9 cellular contexts compared by ENCODE assay signal in the genomic region with DNA sequence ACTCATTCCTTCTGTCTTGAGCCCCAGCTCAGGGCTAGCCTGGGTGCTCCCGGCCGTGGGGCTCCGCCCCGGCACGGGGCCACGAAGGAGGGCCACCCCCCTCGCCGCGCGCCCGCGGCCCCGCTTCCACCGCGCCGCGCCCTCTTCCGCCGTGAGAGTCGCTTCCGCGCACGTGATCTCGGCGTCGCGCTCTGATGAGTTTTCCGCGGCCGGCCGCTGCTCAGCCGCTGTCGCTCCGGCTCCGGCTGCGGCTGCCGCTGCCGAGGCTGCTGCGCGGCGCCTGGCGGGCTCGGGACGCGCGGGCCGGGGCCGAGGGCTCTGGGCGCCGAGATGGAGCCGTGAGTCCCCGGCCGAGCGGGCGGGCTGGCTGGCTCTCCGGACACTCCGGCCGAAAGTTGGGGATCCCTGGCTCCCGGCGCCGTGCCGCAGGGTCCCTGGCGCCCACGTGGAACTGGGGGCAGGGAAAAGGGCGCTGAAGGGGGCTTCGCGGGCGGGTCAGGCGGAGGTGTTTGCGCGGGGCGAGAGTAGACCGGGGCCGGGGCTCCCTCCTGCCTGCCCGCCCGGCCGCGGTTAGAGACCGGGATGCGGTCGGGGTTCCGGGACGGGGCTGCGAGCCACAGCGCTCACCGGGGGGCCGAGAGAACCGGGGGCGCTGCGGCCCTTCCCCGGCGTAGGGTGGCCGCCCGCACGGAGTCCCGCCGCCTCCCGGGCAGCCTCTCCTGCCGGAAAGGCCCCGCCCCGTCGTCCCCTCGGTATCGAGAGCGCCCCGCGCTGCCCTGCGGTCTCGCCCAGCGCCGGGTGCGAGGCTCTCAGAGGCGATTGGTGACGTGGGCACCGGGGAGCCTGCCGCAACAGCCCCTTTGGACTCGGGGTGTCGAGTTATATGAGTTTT. TPM values are rescaled to one million over a fixed set of nuclear protein-coding genes. Genes with fewer than 3 reads are reported as not detected.
DNase-seq lines count a peak whose midpoint lies in the region; ATAC-seq, FAIRE-seq and TF ChIP-seq lines count a peak whose summit lies in the region.
"Had no signal": no experiment of that assay in that cellular context is flagged by ENCODE, and none has a peak within 500 bp of the region (broad histone marks: within the 10 kb centered on the region; RNA-seq: fewer than 3 reads in every experiment).

A gene with protein sequence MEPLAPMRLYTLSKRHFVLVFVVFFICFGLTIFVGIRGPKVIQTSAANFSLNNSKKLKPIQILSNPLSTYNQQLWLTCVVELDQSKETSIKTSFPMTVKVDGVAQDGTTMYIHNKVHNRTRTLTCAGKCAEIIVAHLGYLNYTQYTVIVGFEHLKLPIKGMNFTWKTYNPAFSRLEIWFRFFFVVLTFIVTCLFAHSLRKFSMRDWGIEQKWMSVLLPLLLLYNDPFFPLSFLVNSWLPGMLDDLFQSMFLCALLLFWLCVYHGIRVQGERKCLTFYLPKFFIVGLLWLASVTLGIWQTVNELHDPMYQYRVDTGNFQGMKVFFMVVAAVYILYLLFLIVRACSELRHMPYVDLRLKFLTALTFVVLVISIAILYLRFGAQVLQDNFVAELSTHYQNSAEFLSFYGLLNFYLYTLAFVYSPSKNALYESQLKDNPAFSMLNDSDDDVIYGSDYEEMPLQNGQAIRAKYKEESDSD (plus strand): TSS at position 197 of the 892 bp plus-strand sequence. CDS start 134 bp downstream, at position 331.

- FAIRE-seq in HepG2 (lab: Jason Lieb, UNC), result no peak
- FAIRE-seq: endometrium had no signal

- 1% methylated on average over 37 of the region's 118 CpGs for WGBS in HepG2 (ENCODE audit: low lambda C conversion rate)

- POLR2A ChIA-PET in HepG2 (lab: Yijun Ruan, JAX), result interaction anchor here (0.6 to 1.5 kb wide), 5 partner anchors 9 to 84 kb away, joined by 3 to 11 read pairs (median 7); a partner anchor contains a TSS

- H3K27ac ChIP-seq in HepG2 (ENCODE audit: extremely low read length, insufficient read depth, low read length), result peak within 1 kb of the TSS; percentile 82

- H3K4me1 ChIP-seq in HepG2 (ENCODE audit: insufficient read depth, low read length), result peaks cover 87% of the 10 kb centered on the region

- H2AFZ ChIP-seq in HepG2 (ENCODE audit: low read length), result no peak within 1 kb of the TSS

- peaks cover 38% of the 10 kb centered on the region for H4K20me1 ChIP-seq in HepG2 (ENCODE audit: insufficient read depth, low read length)

- CTCF ChIA-PET in HepG2 (lab: Yijun Ruan, JAX; ENCODE audit: low intra/inter-chr PET ratio, low total read pairs), result no interaction called here

- peak within 1 kb of the TSS; percentile 76 for H3K4me3 ChIP-seq in AG10803 (ENCODE audit: low read length)
- H3K4me3 ChIP-seq in HepG2 (replicated peaks in 1 of 3; ENCODE audit: insufficient read depth in 1 of 3, low read depth in 2 of 3, low read length in 3 of 3), result peak within 1 kb of the TSS; percentile 75 to 90 (median 89)

- H3K9me3 ChIP-seq in HepG2 (ENCODE audit: low read length), result no peaks in the 10 kb centered on the region

- TF ChIP-seq RAD21 in HepG2 (CRISPR knock-in tag; IDR thresholded peaks at IDR 0.05), result peak; percentile 44

- intact Hi-C loops in HepG2 (cut with micrococcal nuclease; ENCODE audit: unreplicated experiment), result no loop called here

- TF ChIP-seq POLR2A in HepG2 (IDR thresholded peaks at IDR 0.05; ENCODE audit: insufficient read depth in 1 of 2, low read depth in 2 of 2, low read length in 2 of 2), result peak in 1 of 2 experiments; percentile 58; a peak in 1 of 4 replicates

- TF ChIP-seq EP300 in HepG2 (IDR thresholded peaks at IDR 0.05; ENCODE audit: low read depth in 2 of 2, low read length in 2 of 2) (peak in 1 of 2 experiments; percentile 35; a peak in 1 of 4 replicates), HepG2 (CRISPR knock-in tag; IDR thresholded peaks at IDR 0.05; ENCODE audit: borderline replicate concordance) (no peak; the same call in 1 of the 2 replicates)

- DNase-seq in AG10803 (ENCODE audit: low read depth) (peak; percentile 80), NCI-H524 (lab: John Stamatoyannopoulos, UW) (peak; percentile 40 to 83), dedifferentiated amniotic fluid mesenchymal stem cell (ENCODE audit: extremely low spot score) (peak; percentile 61), HepG2 (ENCODE audit: low spot score) (peak; percentile 69)
- DNase-seq in activated CD4-positive, alpha-beta T cell treated with anti-CD3 and anti-CD28 coated beads, Interleukin-2, amount 50 U/mL, for 1 hour, result peak; percentile 88
- peak; percentile 89 for DNase-seq in stimulated activated CD4-positive, alpha-beta T cell treated with anti-CD3 and anti-CD28 coated beads, Interleukin-4, amount 100 ng/mL, for 1 hour

- peaks cover 4 to 6% of the 10 kb centered on the region in 2 experiments; a peak in 2 of 5 replicates for H3K36me3 ChIP-seq in HepG2 (replicated peaks in 1 of 2; ENCODE audit: control insufficient read depth in 1 of 2, insufficient read depth in 2 of 2, low read length in 2 of 2)

- H3K4me2 ChIP-seq in HepG2 (ENCODE audit: low read depth, low read length), result peak within 1 kb of the TSS; percentile 96

- H3K9ac ChIP-seq in HepG2 (ENCODE audit: insufficient read depth, low read depth, low read length), result peak within 1 kb of the TSS; percentile 88

- in situ Hi-C loops in HepG2 (cut with HindIII; ENCODE audit: extremely low pct_ligation_motif_present, low pct_unique_long_range_greater_than_20kb), result no loop called here

- no peaks in the 10 kb centered on the region for H3K27me3 ChIP-seq in HepG2 (ENCODE audit: control insufficient read depth in 1 of 2, insufficient read depth in 2 of 2, low read length in 2 of 2)

- peak; percentile 88 for ATAC-seq in GM18909 (IDR thresholded peaks at IDR 0.05; ENCODE audit: poor library complexity, unreplicated experiment)
- peak; percentile 91 for ATAC-seq in HG03175 (IDR thresholded peaks at IDR 0.05; ENCODE audit: unreplicated experiment)
- peak; percentile 69 for ATAC-seq in HepG2

- TF ChIP-seq CTCF in AG10803 (conservative IDR thresholded peaks at IDR 0.05; ENCODE audit: low read length), result no peak
- TF ChIP-seq CTCF in HepG2 (CRISPR knock-in tag; IDR thresholded peaks at IDR 0.05), result peak; percentile 54

- no TSS peak for BruUV-seq in HepG2 (replicated peaks; lab: Mats Ljungman, UMichigan)

- H3K79me2 ChIP-seq in HepG2 (ENCODE audit: insufficient read depth, low read length), result peaks cover 50% of the 10 kb centered on the region

TF ChIP-seq in HepG2, 621 proteins besides CTCF, POLR2A, EP300 and RAD21 (continues in another document):
- TF ChIP-seq MXI1 (IDR thresholded peaks at IDR 0.05; ENCODE audit: borderline replicate concordance, low read depth, low read length) (peak; percentile 91; the same call in 2 of the 3 replicates), CHD2 (IDR thresholded peaks at IDR 0.05; ENCODE audit: low read depth, low read length) (no peak), DMAP1 (CRISPR knock-in tag; IDR thresholded peaks at IDR 0.05) (peak; percentile 44; the same call in 1 of the 2 replicates), ZFP90 (CRISPR knock-in tag; IDR thresholded peaks at IDR 0.05; ENCODE audit: borderline replicate concordance) (no peak), TGIF2 (CRISPR knock-in tag; IDR thresholded peaks at IDR 0.05) (no peak), ZNF367 (CRISPR knock-in tag; IDR thresholded peaks at IDR 0.05; ENCODE audit: borderline replicate concordance) (no peak; the same call in 1 of the 2 replicates), CENPX (CRISPR knock-in tag; IDR thresholded peaks at IDR 0.05) (no peak), MZF1 (CRISPR knock-in tag; IDR thresholded peaks at IDR 0.05; ENCODE audit: borderline replicate concordance) (no peak)
- TF ChIP-seq, protein P1, sequence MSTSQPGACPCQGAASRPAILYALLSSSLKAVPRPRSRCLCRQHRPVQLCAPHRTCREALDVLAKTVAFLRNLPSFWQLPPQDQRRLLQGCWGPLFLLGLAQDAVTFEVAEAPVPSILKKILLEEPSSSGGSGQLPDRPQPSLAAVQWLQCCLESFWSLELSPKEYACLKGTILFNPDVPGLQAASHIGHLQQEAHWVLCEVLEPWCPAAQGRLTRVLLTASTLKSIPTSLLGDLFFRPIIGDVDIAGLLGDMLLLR (CRISPR knock-in tag; IDR thresholded peaks at IDR 0.05), result no peak; the same call in none of the 2 replicates
- TF ChIP-seq, protein P2, sequence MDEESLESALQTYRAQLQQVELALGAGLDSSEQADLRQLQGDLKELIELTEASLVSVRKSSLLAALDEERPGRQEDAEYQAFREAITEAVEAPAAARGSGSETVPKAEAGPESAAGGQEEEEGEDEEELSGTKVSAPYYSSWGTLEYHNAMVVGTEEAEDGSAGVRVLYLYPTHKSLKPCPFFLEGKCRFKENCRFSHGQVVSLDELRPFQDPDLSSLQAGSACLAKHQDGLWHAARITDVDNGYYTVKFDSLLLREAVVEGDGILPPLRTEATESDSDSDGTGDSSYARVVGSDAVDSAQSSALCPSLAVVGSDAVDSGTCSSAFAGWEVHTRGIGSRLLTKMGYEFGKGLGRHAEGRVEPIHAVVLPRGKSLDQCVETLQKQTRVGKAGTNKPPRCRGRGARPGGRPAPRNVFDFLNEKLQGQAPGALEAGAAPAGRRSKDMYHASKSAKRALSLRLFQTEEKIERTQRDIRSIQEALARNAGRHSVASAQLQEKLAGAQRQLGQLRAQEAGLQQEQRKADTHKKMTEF (CRISPR knock-in tag; IDR thresholded peaks at IDR 0.05), result peak; percentile 64

RNA-seq across cellular contexts. Expression of the gene that starts here (rescaled TPM):
- 42.1 and 59.1 TPM in 2 replicates for total RNA-seq in HepG2 (2016; rRNA removed; fragmentation: Illumina TruSeq; extraction: Trizol)
- total RNA-seq in HepG2 (2016; cell fraction: cytosol; rRNA removed; fragmentation: Illumina TruSeq; extraction: Trizol; ENCODE audit: low read depth), result 32.4 and 35.6 TPM in 2 replicates
- total RNA-seq in HepG2 (2016; cell fraction: insoluble cytoplasmic fraction; rRNA removed; fragmentation: Illumina TruSeq; extraction: Trizol), result 41.0 and 60.9 TPM in 2 replicates
- 29.2 and 32.9 TPM in 2 replicates for total RNA-seq in HepG2 (2016; cell fraction: membrane; rRNA removed; fragmentation: Illumina TruSeq; extraction: Trizol)
- total RNA-seq in HepG2 (2016; cell fraction: nucleus; rRNA removed; fragmentation: Illumina TruSeq; extraction: Trizol), result 66.4 and 75.5 TPM in 2 replicates
- 105 and 108 TPM in 2 replicates for polyA plus RNA-seq in HepG2 (2011; rRNA removed)
- polyA plus RNA-seq in HepG2 (2011; cell fraction: cytosol; rRNA removed), result 53.2 and 89.4 TPM in 2 replicates
- polyA plus RNA-seq in HepG2 (2011; cell fraction: nucleus; rRNA removed), result 65.7 and 85.9 TPM in 2 replicates
- polyA plus RNA-seq in HepG2 (2012), result 99.1 and 106 TPM in 2 replicates
- 2.2 and 2.6 TPM in 2 replicates for polyA plus RNA-seq in HepG2 (2016; cell fraction: cytosol; fragmentation: Illumina TruSeq; extraction: Trizol; ENCODE audit: low read depth)
- polyA plus RNA-seq in HepG2 (2016; cell fraction: insoluble cytoplasmic fraction; fragmentation: Illumina TruSeq; extraction: Trizol; ENCODE audit: low read depth), result 31.8 and 32.9 TPM in 2 replicates
- 8.5 and 9.3 TPM in 2 replicates for polyA plus RNA-seq in HepG2 (2016; cell fraction: membrane; fragmentation: Illumina TruSeq; extraction: Trizol; ENCODE audit: low read depth)
- 140 and 144 TPM in 2 replicates for polyA plus RNA-seq in HepG2 (2016; cell fraction: nucleus; fragmentation: Illumina TruSeq; extraction: Trizol; ENCODE audit: insufficient read depth, low read depth)
- polyA minus RNA-seq in HepG2 (2011; rRNA and poly(A)+ RNA removed; ENCODE audit: low replicate concordance), result 13.5 and 115 TPM in 2 replicates
- polyA minus RNA-seq in HepG2 (2011; cell fraction: cytosol; rRNA and poly(A)+ RNA removed), result 82.7 and 108 TPM in 2 replicates
- 78.4 and 93.9 TPM in 2 replicates for polyA minus RNA-seq in HepG2 (2011; cell fraction: nucleus; rRNA and poly(A)+ RNA removed)

Comparison
In these comparisons a context has a peak if more than half of its experiments do, and no peak if none do; other contexts are left out.
1. Peak in every context shown above with its lines: DNase-seq, ATAC-seq, H3K4me3 ChIP-seq and H3K27ac ChIP-seq.